In genomic region chr9:33517373-33517772, GRCh38 we compare ENCODE assay signal across 8 cellular contexts. TPM values are rescaled to one million over a fixed set of nuclear protein-coding genes. Genes with fewer than 3 reads are reported as not detected.
DNase-seq lines count a peak whose midpoint lies in the region; ATAC-seq and TF ChIP-seq lines count a peak whose summit lies in the region.

No MANE protein-coding gene starts in this region.

- intact Hi-C loops in left ventricle myocardium inferior (cut with micrococcal nuclease), result no loop called here
- intact Hi-C loops in Right ventricle myocardium inferior (cut with DNase I), result loop anchor here (10.0 kb wide), 2 partner anchors 143 to 223 kb away; partner anchors contain the start of gene NFX1

- H3K4me3 ChIP-seq in left ventricle myocardium inferior, result no peak overlapping the region

- peaks cover 7% of the 10 kb centered on the region for H3K9me3 ChIP-seq in left ventricle myocardium inferior (replicated peaks)

- H3K27ac ChIP-seq in left ventricle myocardium inferior (replicated peaks), result no peak overlapping the region

- DNase-seq in left ventricle myocardium inferior (no peak), Right ventricle myocardium inferior (ENCODE audit: missing footprints) (no peak), NCI-H69 (lab: John Stamatoyannopoulos, UW) (peak; percentile 80), cerebellum (ENCODE audit: low spot score) (peak; percentile 58), mucosa of gallbladder (ENCODE audit: low spot score) (peak; percentile 32)
- no peak for DNase-seq in stimulated activated CD4-positive, alpha-beta T cell treated with anti-CD3 and anti-CD28 coated beads, Interleukin-4, amount 100 ng/mL, for 24 hours

- peak; percentile 67 for TF ChIP-seq CTCF in left ventricle myocardium inferior (IDR thresholded peaks at IDR 0.05; ENCODE audit: borderline replicate concordance)

- H3K27me3 ChIP-seq in left ventricle myocardium inferior (ENCODE audit: low read depth), result peaks cover 32% of the 10 kb centered on the region

- no peak for ATAC-seq in Right ventricle myocardium inferior
- no peak for ATAC-seq in GM21786 (IDR thresholded peaks at IDR 0.05; ENCODE audit: unreplicated experiment)
- no peak for ATAC-seq in GM18502 (IDR thresholded peaks at IDR 0.05; ENCODE audit: poor library complexity, unreplicated experiment)

- no peaks in the 10 kb centered on the region for H3K4me1 ChIP-seq in left ventricle myocardium inferior

- H3K36me3 ChIP-seq in left ventricle myocardium inferior, result no peaks in the 10 kb centered on the region

RNA-seq across cellular contexts. Expression of gene ANKRD18B, which starts 6.7 kb away (rescaled TPM):
- total RNA-seq in left ventricle myocardium inferior, result not detected
- total RNA-seq in Right ventricle myocardium inferior, result not detected
- 3.4 TPM for total RNA-seq in cerebellum
- 2.1 TPM for total RNA-seq in mucosa of gallbladder

RNA-seq across cellular contexts. Expression of gene NOL6, which starts 43.6 kb away (rescaled TPM):
- total RNA-seq in left ventricle myocardium inferior, result 13.4 TPM
- total RNA-seq in Right ventricle myocardium inferior, result 13.0 TPM
- total RNA-seq in cerebellum, result 12.2 TPM
- 18.9 TPM for total RNA-seq in mucosa of gallbladder

Comparison
In these comparisons a context has a peak if more than half of its experiments do, and no peak if none do; other contexts are left out.
1. DNase-seq: peak in NCI-H69 (single experiment), cerebellum (single experiment) and mucosa of gallbladder (single experiment); none in left ventricle myocardium inferior (single experiment), Right ventricle myocardium inferior (single experiment) and stimulated activated CD4-positive, alpha-beta T cell treated with anti-CD3 and anti-CD28 coated beads, Interleukin-4, amount 100 ng/mL, for 24 hours (single experiment).